ENCODE assay signal across 14 cellular contexts in genomic region chr12:89781161-89781560, GRCh38.
"Had no signal": no experiment of that assay in that cellular context is flagged by ENCODE, and none has a peak within 500 bp of the region (broad histone marks: within the 10 kb centered on the region; RNA-seq: fewer than 3 reads in every experiment).

No MANE protein-coding gene starts in this region.

- DNase-seq: activated CD4-positive, alpha-beta T cell treated with anti-CD3 and anti-CD28 coated beads, Interleukin-2, amount 50 U/mL, for 4 hours; activated gamma-delta T cell treated with Interleukin-2 at 50 U/mL for 16 hours; amniotic stem cell; dermis blood vessel endothelial cell; effector memory CD8-positive, alpha-beta T cell; esophagus squamous epithelium; heart right ventricle; kidney glomerular epithelial cell; left ventricle myocardium superior; stimulated activated CD4-positive, alpha-beta T cell treated with anti-CD3 and anti-CD28 coated beads, Interleukin-4, amount 100 ng/mL, for 1 hour; stomach had no signal

- H3K27me3 ChIP-seq: esophagus squamous epithelium, stomach had no signal

- H3K4me3 ChIP-seq: esophagus squamous epithelium, heart right ventricle, smooth muscle cell, stomach had no signal

- H3K4me2 ChIP-seq: smooth muscle cell had no signal

- H3K36me3 ChIP-seq: esophagus squamous epithelium, heart right ventricle, stomach had no signal

- ATAC-seq: effector memory CD8-positive, alpha-beta T cell; heart right ventricle; left ventricle myocardium superior; natural killer cell treated with Interleukin-12 subunit alpha and Interleukin-12 subunit beta and Interleukin-15 and Interleukin-18, amount 100 ng/mL, for 72 hours; sciatic nerve had no signal

- H3K27ac ChIP-seq: esophagus squamous epithelium, heart right ventricle, stomach had no signal
